1 cellular context compared by ENCODE assay signal in genomic region chr20:17888044-17888443, GRCh38.
TF ChIP-seq lines count a peak whose summit lies in the region.

No MANE protein-coding gene starts in this region.

TF ChIP-seq in IMR-90, 13 proteins besides CTCF, POLR2A, EP300 and RAD21 (continued from another document):
- no peak for TF ChIP-seq RFX5 (IDR thresholded peaks at IDR 0.05; ENCODE audit: low read depth, low read length)
- TF ChIP-seq RCOR1 (IDR thresholded peaks at IDR 0.05; ENCODE audit: insufficient replicate concordance, low read length): no peak
- no peak for TF ChIP-seq FOS (IDR thresholded peaks at IDR 0.05; ENCODE audit: low read depth, low read length)
- no peak for TF ChIP-seq BHLHE40 (IDR thresholded peaks at IDR 0.05; ENCODE audit: low read depth, low read length)
- TF ChIP-seq MAZ (IDR thresholded peaks at IDR 0.05; ENCODE audit: borderline replicate concordance, low read depth, low read length): no peak
- no peak for TF ChIP-seq MAFK (IDR thresholded peaks at IDR 0.05; ENCODE audit: low read depth, low read length)
- TF ChIP-seq NFE2L2 (IDR thresholded peaks at IDR 0.05; ENCODE audit: low read depth, low read length): no peak
- no peak for TF ChIP-seq ELK1 (IDR thresholded peaks at IDR 0.05; ENCODE audit: borderline replicate concordance, low read depth, low read length)
- TF ChIP-seq CHD1 (IDR thresholded peaks at IDR 0.05; ENCODE audit: low read depth, low read length): no peak
